ENCODE assay signal across 17 cellular contexts in genomic region chr12:106459534-106459933, GRCh38.
"Had no signal": no experiment of that assay in that cellular context is flagged by ENCODE, and none has a peak within 500 bp of the region (broad histone marks: within the 10 kb centered on the region; RNA-seq: fewer than 3 reads in every experiment).

No MANE protein-coding gene starts in this region.

- H3K27ac Mint-ChIP-seq: mesothelial cell of epicardium had no signal

- DNase-seq: dermis blood vessel endothelial cell; dorsolateral prefrontal cortex; effector CD4-positive, alpha-beta T cell; effector memory CD4-positive, alpha-beta T cell; foreskin keratinocyte; heart right ventricle; hippocampal formation; left cardiac atrium; left lung; lower lobe of right lung; mesenchymal stem cell; mucosa of descending colon; naive B cell had no signal

- H3K9me3 ChIP-seq: esophagus muscularis mucosa, gastroesophageal sphincter, heart right ventricle, left lung, lower lobe of right lung, mucosa of descending colon had no signal

- H3K4me1 Mint-ChIP-seq: mesothelial cell of epicardium had no signal

- H3K27me3 Mint-ChIP-seq: naive B cell had no signal

- H3K4me3 ChIP-seq: coronary artery, dorsolateral prefrontal cortex, esophagus muscularis mucosa, gastroesophageal sphincter, heart right ventricle, left lung, lower lobe of right lung, mucosa of descending colon had no signal

- ATAC-seq: foreskin keratinocyte, gastroesophageal sphincter, left cardiac atrium, left lung, lower lobe of right lung, mucosa of descending colon had no signal

- H3K9me3 Mint-ChIP-seq: mesothelial cell of epicardium, naive B cell had no signal

- H3K4me3 Mint-ChIP-seq: mesothelial cell of epicardium, naive B cell had no signal

- H3K4me1 ChIP-seq: esophagus muscularis mucosa, foreskin keratinocyte, gastroesophageal sphincter, left lung, lower lobe of right lung had no signal

- H3K27me3 ChIP-seq: dorsolateral prefrontal cortex, esophagus muscularis mucosa, foreskin keratinocyte, gastroesophageal sphincter, heart right ventricle, left lung had no signal

- H3K27ac ChIP-seq: coronary artery, dorsolateral prefrontal cortex, esophagus muscularis mucosa, foreskin keratinocyte, gastroesophageal sphincter, heart right ventricle, left lung, lower lobe of right lung had no signal
